In the genomic region with DNA sequence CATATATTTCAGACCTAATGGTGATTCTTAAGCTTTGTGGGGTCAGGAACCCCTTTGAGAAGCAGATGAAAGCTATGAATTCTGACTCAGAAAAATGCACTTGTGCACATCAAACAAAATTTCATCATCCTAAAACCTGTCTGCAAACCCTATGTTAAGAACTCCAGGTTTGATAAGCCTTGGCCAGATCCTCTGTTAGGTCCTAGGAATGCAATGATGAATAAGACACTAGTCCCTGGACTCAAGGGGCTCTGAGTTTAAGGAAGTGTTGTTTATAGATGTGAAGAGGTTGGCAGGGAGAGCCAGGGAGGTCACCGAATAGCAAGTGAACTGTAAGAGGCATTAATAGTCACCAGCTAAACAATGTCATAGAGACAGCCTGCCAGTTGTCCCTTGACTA, we compare ENCODE assay signal across 14 cellular contexts.
"Had no signal": no experiment of that assay in that cellular context is flagged by ENCODE, and none has a peak within 500 bp of the region (broad histone marks: within the 10 kb centered on the region; RNA-seq: fewer than 3 reads in every experiment).

No MANE protein-coding gene starts in this region.

- DNase-seq: activated CD4-positive, alpha-beta T cell treated with anti-CD3 and anti-CD28 coated beads for 1 hour; activated CD8-positive, alpha-beta memory T cell treated with anti-CD3 and anti-CD28 coated beads, Interleukin-2, amount 10 ng/mL, durations not matched to agents 7 days and 5 days; activated effector memory CD4-positive, alpha-beta T cell treated with Interleukin-2 at 50 U/mL for 16 hours; activated T-cell treated with anti-CD3 and anti-CD28 coated beads, Interleukin-2, amount 50 U/mL, for 1 hour; body of pancreas; central memory CD4-positive, alpha-beta T cell; endodermal cell; foreskin keratinocyte; SHP77 treated with DMSO at 0.1 percent for 48 hours; SK-N-SH; T-cell; T-helper 9 cell; trophoblast cell; WERI-Rb-1 had no signal

- ATAC-seq: activated CD8-positive, alpha-beta memory T cell treated with anti-CD3 and anti-CD28 coated beads, Interleukin-2, amount 10 ng/mL, durations not matched to agents 7 days and 5 days; body of pancreas; foreskin keratinocyte had no signal
